In the genomic region with DNA sequence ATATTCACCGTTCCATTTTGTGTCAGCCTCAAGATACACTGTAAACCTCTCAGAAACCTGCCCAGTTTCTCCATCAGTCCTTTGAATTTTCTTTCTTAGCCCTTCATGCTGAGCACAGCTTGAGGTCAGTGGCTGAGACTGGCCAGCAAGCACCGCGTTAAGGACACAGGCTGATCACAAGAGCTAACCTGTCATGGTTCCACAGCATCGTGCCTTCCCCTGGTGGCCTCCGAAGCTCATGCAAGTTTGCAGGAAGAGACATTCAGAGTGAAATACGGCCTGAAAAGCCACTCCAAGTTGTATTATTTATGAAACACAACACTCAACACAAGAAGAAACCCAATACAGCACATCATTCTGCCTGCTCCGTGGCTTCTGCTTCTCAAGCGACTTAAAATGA, we compare ENCODE assay signal across 17 cellular contexts.
"Had no signal": no experiment of that assay in that cellular context is flagged by ENCODE, and none has a peak within 500 bp of the region (broad histone marks: within the 10 kb centered on the region; RNA-seq: fewer than 3 reads in every experiment).

No MANE protein-coding gene starts in this region.

- H3K4me3 ChIP-seq: breast epithelium, coronary artery, gastrocnemius medialis, spleen, thyroid gland, uterus had no signal

- DNase-seq: activated CD4-positive, alpha-beta T cell treated with anti-CD3 and anti-CD28 coated beads for 1 hour; activated CD4-positive, alpha-beta T cell treated with anti-CD3 and anti-CD28 coated beads, Interleukin-2, amount 50 U/mL, for 4 hours; activated effector memory CD4-positive, alpha-beta T cell treated with anti-CD3 and anti-CD28 coated beads, Interleukin-2, amount 50 U/mL, for 16 hours; gastrocnemius medialis; immature natural killer cell; mesenchymal stem cell; naive thymus-derived CD8-positive, alpha-beta T cell; spleen; stimulated activated naive B cell treated with anti-CD40 and anti-IgM and Interleukin-4, amounts not matched to agents 10 μg/mL and 1 μg/mL and 100 μg/mL, for 72 hours; thyroid gland; uterus had no signal

- H3K79me2 ChIP-seq: parathyroid adenoma had no signal

- H3K9me3 ChIP-seq: breast epithelium, gastrocnemius medialis, neutrophil, thyroid gland, uterus had no signal

- H3K27ac ChIP-seq: breast epithelium, coronary artery, gastrocnemius medialis, neutrophil, parathyroid adenoma, spleen, thyroid gland, uterus had no signal

- H3K9ac ChIP-seq: parathyroid adenoma had no signal

- H3K36me3 ChIP-seq: breast epithelium, gastrocnemius medialis, neutrophil, spleen, thyroid gland, uterus had no signal

- H2AFZ ChIP-seq: parathyroid adenoma had no signal

- FAIRE-seq: astrocyte, endometrium had no signal

- H3K27me3 ChIP-seq: thyroid gland, uterus had no signal

- H3K4me1 ChIP-seq: breast epithelium, gastrocnemius medialis, parathyroid adenoma, uterus had no signal
